In genomic region chr15:51926808-51927207, GRCh38 we compare ENCODE assay signal across 17 cellular contexts. TPM values are rescaled to one million over a fixed set of nuclear protein-coding genes. Genes with fewer than 3 reads are reported as not detected.
A peak's percentile ranks its signal among the peaks of the same experiment; 100 is the strongest.
DNase-seq lines count a peak whose midpoint lies in the region; ATAC-seq, FAIRE-seq and TF ChIP-seq lines count a peak whose summit lies in the region.
"Had no signal": no experiment of that assay in that cellular context is flagged by ENCODE, and none has a peak within 500 bp of the region (broad histone marks: within the 10 kb centered on the region; RNA-seq: fewer than 3 reads in every experiment).

No MANE protein-coding gene starts in this region.

- H3K36me3 Mint-ChIP-seq in activated CD8-positive, alpha-beta T cell treated with anti-CD3 and anti-CD28 coated beads for 36 hours (ENCODE audit: low read depth), result peaks cover 7% of the 10 kb centered on the region
- peaks cover 22% of the 10 kb centered on the region for H3K36me3 Mint-ChIP-seq in activated CD8-positive, alpha-beta T cell treated with anti-CD3 and anti-CD28 coated beads, Interleukin-2, amount 10 ng/mL, durations not matched to agents 7 days and 5 days (ENCODE audit: low read depth)
- peaks cover 72% of the 10 kb centered on the region for H3K36me3 Mint-ChIP-seq in activated T-helper 17 cell treated with anti-CD3 and anti-CD28 coated beads, Interleukin-2, amount 50 U/mL, for 72 hours (ENCODE audit: low read depth)

- TF ChIP-seq POLR2A in A549 (IDR thresholded peaks at IDR 0.05; ENCODE audit: low read length) (no peak), IMR-90 (IDR thresholded peaks at IDR 0.05; ENCODE audit: low read depth, low read length) (no peak)

- no peak overlapping the region for H4K91ac ChIP-seq in IMR-90 (ENCODE audit: insufficient read depth, low read depth, low read length)

- no peaks in the 10 kb centered on the region for H3K27me3 Mint-ChIP-seq in activated CD8-positive, alpha-beta T cell treated with anti-CD3 and anti-CD28 coated beads for 36 hours
- no peaks in the 10 kb centered on the region for H3K27me3 Mint-ChIP-seq in activated CD8-positive, alpha-beta T cell treated with anti-CD3 and anti-CD28 coated beads, Interleukin-2, amount 10 ng/mL, durations not matched to agents 7 days and 5 days (ENCODE audit: low read depth)
- H3K27me3 Mint-ChIP-seq in activated T-helper 17 cell treated with anti-CD3 and anti-CD28 coated beads, Interleukin-2, amount 50 U/mL, for 72 hours, result no peaks in the 10 kb centered on the region
- H3K27me3 Mint-ChIP-seq: B cell had no signal

- H2BK20ac ChIP-seq in IMR-90 (ENCODE audit: low read depth, low read length), result no peak overlapping the region

- peaks cover 5% of the 10 kb centered on the region; the same call in 2 of the 3 replicates for H3K4me1 ChIP-seq in A549
- H3K4me1 ChIP-seq in IMR-90 (ENCODE audit: control insufficient read depth, insufficient read depth, low read length), result no peaks in the 10 kb centered on the region
- H3K4me1 ChIP-seq: BLaER1 treated with 17β-estradiol and CSF1 and Interleukin-3, amounts not matched to agents 10 nM and 100 nM; Caco-2 had no signal

- CTCF ChIA-PET in activated CD8-positive, alpha-beta T cell treated with anti-CD3 and anti-CD28 coated beads for 36 hours (lab: Charles Lee), result interaction anchor here (0.8 to 1.9 kb wide), 3 partner anchors 9 to 212 kb away, joined by 3 to 7 read pairs (median 4); no protein-coding TSS in a partner anchor
- CTCF ChIA-PET in activated CD8-positive, alpha-beta T cell treated with anti-CD3 and anti-CD28 coated beads, Interleukin-2, amount 10 ng/mL, durations not matched to agents 7 days and 5 days (lab: Charles Lee), result interaction anchor here (1.5 to 2.5 kb wide), 2 partner anchors 9 to 150 kb away, joined by 3 to 6 read pairs; no protein-coding TSS in a partner anchor
- CTCF ChIA-PET in A549 (lab: Yijun Ruan, JAX), result interaction anchor here (0.6 to 3.2 kb wide), 6 partner anchors 9 to 151 kb away, joined by 3 to 20 read pairs (median 4); no protein-coding TSS in a partner anchor
- CTCF ChIA-PET in IMR-90 (lab: Yijun Ruan, JAX), result no interaction called here

- H2BK15ac ChIP-seq in IMR-90 (ENCODE audit: low read depth, low read length), result no peak overlapping the region

- no peaks in the 10 kb centered on the region for H4K20me1 ChIP-seq in IMR-90 (ENCODE audit: insufficient read depth, low read length)

- peaks cover 23% of the 10 kb centered on the region for H3K36me3 ChIP-seq in IMR-90 (ENCODE audit: control insufficient read depth, insufficient read depth, low read length)

- H3K4ac ChIP-seq in IMR-90 (ENCODE audit: low read depth, low read length), result no peak overlapping the region

- no peaks in the 10 kb centered on the region for H3K27me3 ChIP-seq in IMR-90 (ENCODE audit: control insufficient read depth, insufficient read depth, low read length)
- H3K27me3 ChIP-seq: BLaER1 treated with 17β-estradiol and CSF1 and Interleukin-3, amounts not matched to agents 10 nM and 100 nM had no signal

- no peaks in the 10 kb centered on the region for H3K79me1 ChIP-seq in IMR-90 (ENCODE audit: low read depth in 1 of 2, low read length in 2 of 2)

- ATAC-seq in activated CD8-positive, alpha-beta T cell treated with anti-CD3 and anti-CD28 coated beads for 36 hours, result no peak
- no peak for ATAC-seq in activated CD8-positive, alpha-beta T cell treated with anti-CD3 and anti-CD28 coated beads, Interleukin-2, amount 10 ng/mL, durations not matched to agents 7 days and 5 days
- ATAC-seq in A549 (no peak), IMR-90 (ENCODE audit: low read depth) (no peak), left cardiac atrium (no peak)
- ATAC-seq in activated T-helper 17 cell treated with anti-CD3 and anti-CD28 coated beads, Interleukin-2, amount 50 U/mL, for 72 hours (replicated peaks), result no peak

- no peak overlapping the region for H2AK5ac ChIP-seq in IMR-90 (ENCODE audit: low read depth, low read length)

- in situ Hi-C loops in IMR-90 (cut with MboI; ENCODE audit: low sequenced_read_pairs), result no loop called here

- dilution Hi-C loops in IMR-90 (cut with HindIII; ENCODE audit: low sequenced_read_pairs, unreplicated experiment), result no loop called here

- no peaks in the 10 kb centered on the region for H3K4me1 Mint-ChIP-seq in activated CD8-positive, alpha-beta T cell treated with anti-CD3 and anti-CD28 coated beads for 36 hours (ENCODE audit: low read depth)
- H3K4me1 Mint-ChIP-seq in activated CD8-positive, alpha-beta T cell treated with anti-CD3 and anti-CD28 coated beads, Interleukin-2, amount 10 ng/mL, durations not matched to agents 7 days and 5 days (ENCODE audit: low read depth), result no peaks in the 10 kb centered on the region
- no peaks in the 10 kb centered on the region for H3K4me1 Mint-ChIP-seq in activated T-helper 17 cell treated with anti-CD3 and anti-CD28 coated beads, Interleukin-2, amount 50 U/mL, for 72 hours
- H3K4me1 Mint-ChIP-seq: B cell had no signal

- DNase-seq in activated CD8-positive, alpha-beta T cell treated with anti-CD3 and anti-CD28 coated beads for 36 hours, result no peak
- no peak for DNase-seq in activated CD8-positive, alpha-beta T cell treated with anti-CD3 and anti-CD28 coated beads, Interleukin-2, amount 10 ng/mL, durations not matched to agents 7 days and 5 days
- DNase-seq in A549 (ENCODE audit: low read depth in 1 of 2, low spot score in 1 of 2) (no peak), IMR-90 (no peak), NCI-H2029 (lab: John Stamatoyannopoulos, UW) (no peak), left cardiac atrium (no peak), NCI-H446 (lab: John Stamatoyannopoulos, UW) (no peak)
- DNase-seq: 8988T, Caco-2, GM23248 had no signal

- H3K9me3 ChIP-seq in A549, result no peaks in the 10 kb centered on the region
- no peaks in the 10 kb centered on the region for H3K9me3 ChIP-seq in IMR-90 (ENCODE audit: control insufficient read depth, insufficient read depth, low read length)
- H3K9me3 ChIP-seq: BLaER1 treated with 17β-estradiol and CSF1 and Interleukin-3, amounts not matched to agents 10 nM and 100 nM; Caco-2; HAP-1 had no signal

- no peak overlapping the region for H2AK9ac ChIP-seq in IMR-90 (replicated peaks; ENCODE audit: low read depth, low read length, poor library complexity)

- no peak overlapping the region for H3K14ac ChIP-seq in IMR-90 (replicated peaks; ENCODE audit: low read depth, low read length)

- H3K27ac ChIP-seq in A549, result no peak overlapping the region
- no peak overlapping the region for H3K27ac ChIP-seq in IMR-90 (ENCODE audit: insufficient read depth, low read length)
- H3K27ac ChIP-seq: BLaER1 treated with 17β-estradiol and CSF1 and Interleukin-3, amounts not matched to agents 10 nM and 100 nM; GM23248 had no signal

- intact Hi-C loops in activated CD8-positive, alpha-beta T cell treated with anti-CD3 and anti-CD28 coated beads for 36 hours (cut with micrococcal nuclease), result no loop called here
- intact Hi-C loops in IMR-90 (cut with micrococcal nuclease) (no loop called here), left cardiac atrium (cut with DNase I) (no loop called here)

- H3K4me2 ChIP-seq in A549 (no peak overlapping the region), IMR-90 (ENCODE audit: low read depth, low read length) (no peak overlapping the region)
- H3K4me2 ChIP-seq: BLaER1 treated with 17β-estradiol and CSF1 and Interleukin-3, amounts not matched to agents 10 nM and 100 nM had no signal

- POLR2A ChIA-PET in activated CD8-positive, alpha-beta T cell treated with anti-CD3 and anti-CD28 coated beads for 36 hours (lab: Charles Lee), result interaction anchor here (1.2 kb wide), 1 partner anchor 121 kb away, joined by 3 read pairs; no protein-coding TSS in a partner anchor
- POLR2A ChIA-PET in activated CD8-positive, alpha-beta T cell treated with anti-CD3 and anti-CD28 coated beads, Interleukin-2, amount 10 ng/mL, durations not matched to agents 7 days and 5 days (lab: Charles Lee), result no interaction called here
- POLR2A ChIA-PET in A549 (lab: Yijun Ruan, JAX) (no interaction called here), IMR-90 (lab: Charles Lee; ENCODE audit: unreplicated experiment) (no interaction called here)

- no peak overlapping the region for H3K23ac ChIP-seq in IMR-90 (ENCODE audit: low read depth, low read length)

- no peak overlapping the region for H3K18ac ChIP-seq in IMR-90 (ENCODE audit: low read depth, low read length)

- 94% methylated on average over 3 of the region's 3 CpGs for WGBS in A549 (ENCODE audit: missing lambda C conversion rate)
- 80% methylated on average over 1 of the region's 3 CpGs; no CpG with 5 or more reads in 1 of the 2 experiments for WGBS in IMR-90 (ENCODE audit: extremely low coverage in 2 of 2, insufficient read length in 1 of 2), 2 experiments

- no peak overlapping the region for H3K56ac ChIP-seq in IMR-90 (ENCODE audit: extremely low read depth, insufficient read depth, low read length)

- TF ChIP-seq EP300 in A549 (IDR thresholded peaks at IDR 0.05), result no peak

- no peak overlapping the region for H3K4me3 Mint-ChIP-seq in activated CD8-positive, alpha-beta T cell treated with anti-CD3 and anti-CD28 coated beads for 36 hours
- no peak overlapping the region for H3K4me3 Mint-ChIP-seq in activated CD8-positive, alpha-beta T cell treated with anti-CD3 and anti-CD28 coated beads, Interleukin-2, amount 10 ng/mL, durations not matched to agents 7 days and 5 days
- H3K4me3 Mint-ChIP-seq in activated T-helper 17 cell treated with anti-CD3 and anti-CD28 coated beads, Interleukin-2, amount 50 U/mL, for 72 hours, result no peak overlapping the region
- H3K4me3 Mint-ChIP-seq: B cell had no signal

- peak overlapping the region; percentile 58 for H3K27ac Mint-ChIP-seq in activated CD8-positive, alpha-beta T cell treated with anti-CD3 and anti-CD28 coated beads for 36 hours
- H3K27ac Mint-ChIP-seq in activated CD8-positive, alpha-beta T cell treated with anti-CD3 and anti-CD28 coated beads, Interleukin-2, amount 10 ng/mL, durations not matched to agents 7 days and 5 days, result no peak overlapping the region
- H3K27ac Mint-ChIP-seq in activated T-helper 17 cell treated with anti-CD3 and anti-CD28 coated beads, Interleukin-2, amount 50 U/mL, for 72 hours, result peak overlapping the region; percentile 69
- H3K27ac Mint-ChIP-seq: B cell had no signal

- peak; percentile 76 for FAIRE-seq in A549 (lab: Jason Lieb, UNC)
- FAIRE-seq: D721Med, G401.6, GM12891 had no signal

- H3K9ac ChIP-seq in IMR-90 (ENCODE audit: low read depth, low read length), result no peak overlapping the region
- H3K9ac ChIP-seq: BLaER1 treated with 17β-estradiol and CSF1 and Interleukin-3, amounts not matched to agents 10 nM and 100 nM; GM23248 had no signal

- H3K4me3 ChIP-seq in A549, result no peak overlapping the region
- H3K4me3 ChIP-seq in IMR-90 (ENCODE audit: insufficient read depth, low read depth, low read length), result no peak overlapping the region
- H3K4me3 ChIP-seq: BLaER1 treated with 17β-estradiol and CSF1 and Interleukin-3, amounts not matched to agents 10 nM and 100 nM; GM23248; HAP-1 had no signal

- H2BK5ac ChIP-seq in IMR-90 (ENCODE audit: low read depth, low read length, poor library complexity, severe bottlenecking), result no peak overlapping the region

- H2BK120ac ChIP-seq in IMR-90 (ENCODE audit: low read depth, low read length), result no peak overlapping the region

- peaks cover 6% of the 10 kb centered on the region; the same call in 1 of the 2 replicates for H3K9me1 ChIP-seq in IMR-90 (ENCODE audit: insufficient read depth, low read length)

- H2AFZ ChIP-seq in IMR-90 (replicated peaks; ENCODE audit: low read length, poor library complexity), result no peak overlapping the region
- H2AFZ ChIP-seq: GM23248 had no signal

- no TSS peak for BruUV-seq in IMR-90 (replicated peaks; lab: Mats Ljungman, UMichigan)

- H3K9me3 Mint-ChIP-seq in activated CD8-positive, alpha-beta T cell treated with anti-CD3 and anti-CD28 coated beads for 36 hours, result no peaks in the 10 kb centered on the region
- H3K9me3 Mint-ChIP-seq in activated CD8-positive, alpha-beta T cell treated with anti-CD3 and anti-CD28 coated beads, Interleukin-2, amount 10 ng/mL, durations not matched to agents 7 days and 5 days (ENCODE audit: insufficient read depth), result no peaks in the 10 kb centered on the region
- H3K9me3 Mint-ChIP-seq in activated T-helper 17 cell treated with anti-CD3 and anti-CD28 coated beads, Interleukin-2, amount 50 U/mL, for 72 hours, result no peaks in the 10 kb centered on the region

- TF ChIP-seq CTCF in activated CD8-positive, alpha-beta T cell treated with anti-CD3 and anti-CD28 coated beads for 36 hours (IDR thresholded peaks at IDR 0.05), result no peak
- TF ChIP-seq CTCF in A549 (IDR thresholded peaks at IDR 0.05) (no peak), IMR-90 (conservative IDR thresholded peaks at IDR 0.05; ENCODE audit: low read depth, low read length) (no peak)

- H4K8ac ChIP-seq in IMR-90 (ENCODE audit: low read depth in 2 of 2, low read length in 2 of 2), result no peak overlapping the region

- H4K5ac ChIP-seq in IMR-90 (ENCODE audit: low read depth, low read length), result no peak overlapping the region

- TF ChIP-seq RAD21 in A549 (conservative IDR thresholded peaks at IDR 0.05 in 1 of 2, IDR thresholded peaks at IDR 0.05 in 1 of 2) (no peak), IMR-90 (IDR thresholded peaks at IDR 0.05; ENCODE audit: low read length) (no peak)

RNA-seq across cellular contexts. Expression of gene LEO1, which starts 44.8 kb away (rescaled TPM):
- total RNA-seq in activated CD8-positive, alpha-beta T cell treated with anti-CD3 and anti-CD28 coated beads for 36 hours, result 10 to 100 TPM; 28.9 to 31.1 TPM
- total RNA-seq in activated CD8-positive, alpha-beta T cell treated with anti-CD3 and anti-CD28 coated beads, Interleukin-2, amount 10 ng/mL, durations not matched to agents 7 days and 5 days, result 10 to 100 TPM; 30.3 to 33.4 TPM
- polyA plus RNA-seq in A549 (2011; rRNA removed), result 19.2 and 22.3 TPM in 2 replicates
- polyA plus RNA-seq in A549 (2012; cell fraction: cytosol; rRNA removed), result 7.5 and 10.9 TPM in 2 replicates
- 3.0 and 6.1 TPM in 2 replicates for polyA plus RNA-seq in A549 (2012; cell fraction: nucleus; rRNA removed)
- 60.2 to 61.3 TPM (median 60.3 TPM) in 3 replicates for polyA plus RNA-seq in A549 (2017; fragmentation: RNase III; extraction: RNeasy Plus Mini Kit Qiagen cat#74134 plus additional on column Dnase treatment)
- 4.5 and 5.4 TPM in 2 replicates for polyA minus RNA-seq in A549 (2011; rRNA and poly(A)+ RNA removed)
- total RNA-seq in IMR-90 (2012; rRNA removed), result 11.5 and 30.3 TPM in 2 replicates
- 7.7 and 9.0 TPM in 2 replicates for polyA plus RNA-seq in IMR-90 (2012; rRNA removed)
- polyA plus RNA-seq in IMR-90 (2012; cell fraction: cytosol; rRNA removed), result 1.0 and 2.2 TPM in 2 replicates
- polyA plus RNA-seq in IMR-90 (2012; cell fraction: nucleus; rRNA removed; ENCODE audit: low replicate concordance), result 0.42 and 3.6 TPM in 2 replicates
- 10 to 100 TPM; 22.7 to 31.7 TPM for total RNA-seq in activated T-helper 17 cell treated with anti-CD3 and anti-CD28 coated beads, Interleukin-2, amount 50 U/mL, for 72 hours
- total RNA-seq in left cardiac atrium, result 10 to 100 TPM in 1 of 2 donors, 1 to 10 TPM in 1; 9.8 to 10.8 TPM
